In genomic region chr5:176653401-176653800, GRCh38 we compare ENCODE assay signal across 12 cellular contexts. TPM values are rescaled to one million over a fixed set of nuclear protein-coding genes. Genes with fewer than 3 reads are reported as not detected.
A peak's percentile ranks its signal among the peaks of the same experiment; 100 is the strongest.
DNase-seq lines count a peak whose midpoint lies in the region; ATAC-seq and TF ChIP-seq lines count a peak whose summit lies in the region.
"Had no signal": no experiment of that assay in that cellular context is flagged by ENCODE, and none has a peak within 500 bp of the region (broad histone marks: within the 10 kb centered on the region; RNA-seq: fewer than 3 reads in every experiment).

No MANE protein-coding gene starts in this region.

- DNase-seq in activated CD4-positive, alpha-beta memory T cell treated with anti-CD3 and anti-CD28 coated beads for 36 hours: peak; percentile 90
- DNase-seq in endothelial cell (ENCODE audit: low spot score): no peak
- DNase-seq in stimulated activated CD4-positive, alpha-beta T cell treated with anti-CD3 and anti-CD28 coated beads, Interleukin-4, amount 100 ng/mL, for 48 hours (ENCODE audit: low read depth in 2 of 2): peak; percentile 64 to 73
- DNase-seq in NCI-H2081 treated with DMSO at 0.1 percent for 48 hours (lab: John Stamatoyannopoulos, UW): no peak
- DNase-seq in WERI-Rb-1: no peak
- DNase-seq: effector CD8-positive, alpha-beta T cell; Kasumi-1 had no signal

- H3K27ac ChIP-seq in WERI-Rb-1: no peak overlapping the region

- TF ChIP-seq CTCF in endothelial cell (IDR thresholded peaks at IDR 0.05; ENCODE audit: unreplicated experiment) (no peak), WERI-Rb-1 (IDR thresholded peaks at IDR 0.05; ENCODE audit: low read depth, low read length) (no peak)

- POLR2A ChIA-PET in activated CD4-positive, alpha-beta memory T cell treated with anti-CD3 and anti-CD28 coated beads for 36 hours (lab: Charles Lee): no interaction called here

- peak overlapping the region; percentile 46 for H3K27ac Mint-ChIP-seq in activated CD4-positive, alpha-beta memory T cell treated with anti-CD3 and anti-CD28 coated beads for 36 hours
- peak overlapping the region; percentile 21 for H3K27ac Mint-ChIP-seq in endothelial cell (ENCODE audit: unreplicated experiment)

- H3K36me3 Mint-ChIP-seq in activated CD4-positive, alpha-beta memory T cell treated with anti-CD3 and anti-CD28 coated beads for 36 hours: peaks cover 13% of the 10 kb centered on the region
- peaks cover 20% of the 10 kb centered on the region for H3K36me3 Mint-ChIP-seq in endothelial cell (ENCODE audit: low read depth, unreplicated experiment)

- H3K36me3 ChIP-seq in WERI-Rb-1: peaks cover 11% of the 10 kb centered on the region
- H3K36me3 ChIP-seq: HAP-1 had no signal

- H3K4me3 ChIP-seq in WERI-Rb-1 (ENCODE audit: low read depth, low read length): no peak overlapping the region
- H3K4me3 ChIP-seq: HAP-1 had no signal

- H3K4me1 Mint-ChIP-seq in activated CD4-positive, alpha-beta memory T cell treated with anti-CD3 and anti-CD28 coated beads for 36 hours (ENCODE audit: low read depth): peaks cover 68% of the 10 kb centered on the region
- H3K4me1 Mint-ChIP-seq in endothelial cell (ENCODE audit: unreplicated experiment): peaks cover 3% of the 10 kb centered on the region

- H3K27me3 ChIP-seq in WERI-Rb-1 (ENCODE audit: insufficient read depth, low read depth, severe bottlenecking): no peaks in the 10 kb centered on the region

- H3K9me3 Mint-ChIP-seq in activated CD4-positive, alpha-beta memory T cell treated with anti-CD3 and anti-CD28 coated beads for 36 hours: no peaks in the 10 kb centered on the region
- H3K9me3 Mint-ChIP-seq in endothelial cell (ENCODE audit: unreplicated experiment): no peaks in the 10 kb centered on the region

- H3K27me3 Mint-ChIP-seq in activated CD4-positive, alpha-beta memory T cell treated with anti-CD3 and anti-CD28 coated beads for 36 hours: no peaks in the 10 kb centered on the region
- peaks cover 22% of the 10 kb centered on the region for H3K27me3 Mint-ChIP-seq in endothelial cell (ENCODE audit: unreplicated experiment)

- ATAC-seq in GM18517 (IDR thresholded peaks at IDR 0.05; ENCODE audit: unreplicated experiment): peak; percentile 51
- no peak for ATAC-seq in GM19395 (IDR thresholded peaks at IDR 0.05; ENCODE audit: unreplicated experiment)
- no peak for ATAC-seq in HG03196 (IDR thresholded peaks at IDR 0.05; ENCODE audit: unreplicated experiment)

- no peak overlapping the region for H3K4me3 Mint-ChIP-seq in activated CD4-positive, alpha-beta memory T cell treated with anti-CD3 and anti-CD28 coated beads for 36 hours
- H3K4me3 Mint-ChIP-seq in endothelial cell (ENCODE audit: unreplicated experiment): peak overlapping the region; percentile 29

- H3K9me3 ChIP-seq in WERI-Rb-1 (ENCODE audit: severe bottlenecking): no peaks in the 10 kb centered on the region
- H3K9me3 ChIP-seq: HAP-1 had no signal

- intact Hi-C loops in activated CD4-positive, alpha-beta memory T cell treated with anti-CD3 and anti-CD28 coated beads for 36 hours (cut with micrococcal nuclease): no loop called here

- CTCF ChIA-PET in activated CD4-positive, alpha-beta memory T cell treated with anti-CD3 and anti-CD28 coated beads for 36 hours (lab: Charles Lee): interaction anchor here (1.2 to 1.6 kb wide), 2 partner anchors 238 to 460 kb away, joined by 3 to 4 read pairs; no protein-coding TSS in a partner anchor

RNA-seq across cellular contexts. Expression of gene TSPAN17, which starts 6.1 kb away (rescaled TPM):
- total RNA-seq in activated CD4-positive, alpha-beta memory T cell treated with anti-CD3 and anti-CD28 coated beads for 36 hours: 10 to 100 TPM; 25.2 to 25.3 TPM
- total RNA-seq in endothelial cell (ENCODE audit: unreplicated experiment): 57.5 TPM

RNA-seq across cellular contexts. Expression of gene EIF4E1B, which starts 22.9 kb away (rescaled TPM):
- not detected for total RNA-seq in activated CD4-positive, alpha-beta memory T cell treated with anti-CD3 and anti-CD28 coated beads for 36 hours
- 0.54 TPM for total RNA-seq in endothelial cell (ENCODE audit: unreplicated experiment)
- total RNA-seq: lung microvascular endothelial cell had no signal

RNA-seq across cellular contexts. Expression of gene SNCB, which starts 23.1 kb away (rescaled TPM):
- total RNA-seq in activated CD4-positive, alpha-beta memory T cell treated with anti-CD3 and anti-CD28 coated beads for 36 hours: under 1 TPM in 1 of 2 experiments, not detected in 1; 0.31 TPM
- 0.80 TPM for total RNA-seq in endothelial cell (ENCODE audit: unreplicated experiment)

RNA-seq across cellular contexts. Expression of gene GPRIN1, which starts 43.4 kb away (rescaled TPM):
- total RNA-seq in activated CD4-positive, alpha-beta memory T cell treated with anti-CD3 and anti-CD28 coated beads for 36 hours: 1 to 10 TPM; 4.5 to 5.3 TPM
- total RNA-seq in endothelial cell (ENCODE audit: unreplicated experiment): 3.9 TPM

Comparison
In these comparisons a context has a peak if more than half of its experiments do, and no peak if none do; other contexts are left out.
1. DNase-seq: peak in activated CD4-positive, alpha-beta memory T cell treated with anti-CD3 and anti-CD28 coated beads for 36 hours (single experiment) and stimulated activated CD4-positive, alpha-beta T cell treated with anti-CD3 and anti-CD28 coated beads, Interleukin-4, amount 100 ng/mL, for 48 hours (2 of 2); none in endothelial cell (single experiment), NCI-H2081 treated with DMSO at 0.1 percent for 48 hours (single experiment) and WERI-Rb-1 (single experiment).